Comparison of ENCODE assay signal across 29 cellular contexts in the genomic region with DNA sequence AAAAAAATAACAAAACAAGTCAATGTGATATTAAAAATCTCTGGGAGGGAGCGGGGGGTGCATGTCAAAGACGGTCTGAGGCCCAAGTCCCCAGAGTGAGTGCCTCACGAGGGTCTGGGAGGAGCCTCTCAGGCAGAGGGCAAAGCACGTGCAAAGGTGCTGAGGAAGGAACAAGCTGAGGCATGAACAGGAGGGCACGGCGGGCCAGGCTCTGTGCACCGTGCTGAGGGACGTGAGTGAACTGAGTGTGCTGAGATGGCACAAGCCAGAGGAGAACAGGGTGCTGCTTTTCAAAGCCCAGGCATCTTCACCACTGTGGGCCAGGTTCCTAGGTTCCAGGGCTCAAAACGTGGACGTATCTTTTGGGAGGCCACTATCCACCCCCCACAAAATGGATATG.
"Had no signal": no experiment of that assay in that cellular context is flagged by ENCODE, and none has a peak within 500 bp of the region (broad histone marks: within the 10 kb centered on the region; RNA-seq: fewer than 3 reads in every experiment).

No MANE protein-coding gene starts in this region.

- H3K4me3 Mint-ChIP-seq: dendritic cell treated with granulocyte-macrophage colony-stimulating factor and Interleukin-4, amounts not matched to agents 40 ng/mL and 50 ng/mL, for 4 days; effector memory CD8-positive, alpha-beta T cell; endodermal cell had no signal

- H3K9me3 Mint-ChIP-seq: effector memory CD8-positive, alpha-beta T cell; endodermal cell had no signal

- ATAC-seq: effector memory CD8-positive, alpha-beta T cell; esophagus mucosa; foreskin keratinocyte; gastrocnemius medialis; gastroesophageal sphincter; heart left ventricle; heart right ventricle had no signal

- FAIRE-seq: colon, endometrium, endothelial cell of umbilical vein, frontal cortex had no signal

- H3K4me3 ChIP-seq: colonic mucosa, coronary artery, dorsolateral prefrontal cortex, esophagus muscularis mucosa, esophagus squamous epithelium, gastrocnemius medialis, gastroesophageal sphincter, heart left ventricle, heart right ventricle had no signal

- H3K4me1 ChIP-seq: colonic mucosa, esophagus muscularis mucosa, esophagus squamous epithelium, foreskin keratinocyte, gastrocnemius medialis, gastroesophageal sphincter, heart left ventricle, heart right ventricle had no signal

- H3K9me3 ChIP-seq: colonic mucosa, esophagus squamous epithelium, gastrocnemius medialis had no signal

- H3K36me3 ChIP-seq: colonic mucosa, esophagus muscularis mucosa, esophagus squamous epithelium, gastrocnemius medialis, gastroesophageal sphincter, heart left ventricle, heart right ventricle had no signal

- H3K27ac Mint-ChIP-seq: dendritic cell treated with granulocyte-macrophage colony-stimulating factor and Interleukin-4, amounts not matched to agents 40 ng/mL and 50 ng/mL, for 4 days; effector memory CD8-positive, alpha-beta T cell; endodermal cell had no signal

- H3K27me3 ChIP-seq: colonic mucosa, foreskin keratinocyte, gastrocnemius medialis had no signal

- DNase-seq: colonic mucosa; cortex of kidney; dermis blood vessel endothelial cell; dorsolateral prefrontal cortex; effector CD4-positive, alpha-beta T cell; effector CD8-positive, alpha-beta T cell; effector memory CD4-positive, alpha-beta T cell; effector memory CD8-positive, alpha-beta T cell; endodermal cell; erythroblast; esophagus squamous epithelium; foreskin fibroblast; foreskin keratinocyte; foreskin melanocyte; gastrocnemius medialis; glutamatergic neuron; head of caudate nucleus; heart left ventricle; heart right ventricle had no signal

- H3K27ac ChIP-seq: colonic mucosa, coronary artery, dorsolateral prefrontal cortex, epithelial cell of prostate, esophagus muscularis mucosa, esophagus squamous epithelium, foreskin keratinocyte, gastrocnemius medialis, gastroesophageal sphincter, heart left ventricle, heart right ventricle had no signal
